8 cellular contexts compared by ENCODE assay signal in genomic region chr19:46718157-46718933, GRCh38. TPM values are rescaled to one million over a fixed set of nuclear protein-coding genes. Genes with fewer than 3 reads are reported as not detected.
DNase-seq lines count a peak whose midpoint lies in the region; ATAC-seq, FAIRE-seq and TF ChIP-seq lines count a peak whose summit lies in the region.

No MANE protein-coding gene starts in this region.

- H3K27me3 Mint-ChIP-seq in activated CD4-positive, alpha-beta T cell treated with anti-CD3 and anti-CD28 coated beads, Interleukin-2, amount 10 ng/mL, durations not matched to agents 24 days and 14 days, result no peaks in the 10 kb centered on the region

- peaks cover 42% of the 10 kb centered on the region for H3K36me3 ChIP-seq in KOPT-K1 (ENCODE audit: insufficient read depth, low read length)
- peaks cover 27% of the 10 kb centered on the region for H3K36me3 ChIP-seq in effector memory CD4-positive, alpha-beta T cell (ENCODE audit: control insufficient read depth, insufficient read depth, low read length)
- peaks cover 11 to 46% of the 10 kb centered on the region in 2 donors for H3K36me3 ChIP-seq in psoas muscle (ENCODE audit: insufficient read depth in 1 of 2, low read depth in 1 of 2)

- H3K27ac Mint-ChIP-seq in activated CD4-positive, alpha-beta T cell treated with anti-CD3 and anti-CD28 coated beads, Interleukin-2, amount 10 ng/mL, durations not matched to agents 24 days and 14 days, result peak overlapping the region; percentile 94

- peak overlapping the region; percentile 96 for H3K27ac ChIP-seq in KOPT-K1 (ENCODE audit: low read depth, low read length, poor library complexity, severe bottlenecking)
- H3K27ac ChIP-seq in effector memory CD4-positive, alpha-beta T cell (ENCODE audit: insufficient read depth, low read length, poor library complexity, severe bottlenecking), result peak overlapping the region; percentile 89
- peak overlapping the region; percentile 72 for H3K27ac ChIP-seq in psoas muscle

- peak overlapping the region; percentile 97 for H3K4me3 Mint-ChIP-seq in activated CD4-positive, alpha-beta T cell treated with anti-CD3 and anti-CD28 coated beads, Interleukin-2, amount 10 ng/mL, durations not matched to agents 24 days and 14 days

- no peak for TF ChIP-seq CTCF in psoas muscle (IDR thresholded peaks at IDR 0.05)

- peak; percentile 95 for FAIRE-seq in GM12891 (lab: Jason Lieb, UNC)

- H3K4me3 ChIP-seq in effector memory CD4-positive, alpha-beta T cell (ENCODE audit: insufficient read depth, low read depth, low read length, poor library complexity, severe bottlenecking), result peak overlapping the region; percentile 87
- H3K4me3 ChIP-seq in psoas muscle, result no peak overlapping the region

- H3K4me1 Mint-ChIP-seq in activated CD4-positive, alpha-beta T cell treated with anti-CD3 and anti-CD28 coated beads, Interleukin-2, amount 10 ng/mL, durations not matched to agents 24 days and 14 days, result peaks cover 47% of the 10 kb centered on the region

- DNase-seq in GM12891 (ENCODE audit: insufficient read length, low spot score) (peak; percentile 68), psoas muscle (no peak), hepatic stellate cell (ENCODE audit: low spot score) (no peak), NCI-H526 treated with DMSO at 0.1 percent for 48 hours (lab: John Stamatoyannopoulos, UW) (no peak)
- peak; percentile 92 for DNase-seq in activated CD4-positive, alpha-beta T cell treated with anti-CD3 and anti-CD28 coated beads, Interleukin-2, amount 10 ng/mL, durations not matched to agents 24 days and 14 days
- peak; percentile 60 to 69 (median 65) for DNase-seq in effector memory CD4-positive, alpha-beta T cell

- H3K4me1 ChIP-seq in effector memory CD4-positive, alpha-beta T cell (ENCODE audit: control insufficient read depth, insufficient read depth, low read length, poor library complexity, severe bottlenecking), result peaks cover 39% of the 10 kb centered on the region
- peaks cover 18% of the 10 kb centered on the region for H3K4me1 ChIP-seq in psoas muscle

- peaks cover 42% of the 10 kb centered on the region for H3K36me3 Mint-ChIP-seq in activated CD4-positive, alpha-beta T cell treated with anti-CD3 and anti-CD28 coated beads, Interleukin-2, amount 10 ng/mL, durations not matched to agents 24 days and 14 days (ENCODE audit: low read depth)

- WGBS in psoas muscle, 3 donors, result 60 to 63% (median 61%) methylated on average over 17 of the region's 17 CpGs

- H3K9me3 ChIP-seq in KOPT-K1 (ENCODE audit: insufficient read depth, low read length, poor library complexity, severe bottlenecking) (no peaks in the 10 kb centered on the region), psoas muscle (no peaks in the 10 kb centered on the region)
- no peaks in the 10 kb centered on the region for H3K9me3 ChIP-seq in effector memory CD4-positive, alpha-beta T cell (ENCODE audit: control insufficient read depth, low read length)

- intact Hi-C loops in activated CD4-positive, alpha-beta T cell treated with anti-CD3 and anti-CD28 coated beads, Interleukin-2, amount 10 ng/mL, durations not matched to agents 24 days and 14 days (cut with micrococcal nuclease), result loop anchor here (2.0 to 5.0 kb wide), 2 partner anchors 68 to 106 kb away; no protein-coding TSS in a partner anchor
- intact Hi-C loops in psoas muscle (cut with DNase I), result no loop called here

- H3K27me3 ChIP-seq in effector memory CD4-positive, alpha-beta T cell (replicated peaks; ENCODE audit: control insufficient read depth, insufficient read depth, low read length, poor library complexity, severe bottlenecking), result no peaks in the 10 kb centered on the region
- no peaks in the 10 kb centered on the region for H3K27me3 ChIP-seq in psoas muscle (ENCODE audit: insufficient read depth in 3 of 3, low read length in 2 of 3)

- no peaks in the 10 kb centered on the region for H3K9me3 Mint-ChIP-seq in activated CD4-positive, alpha-beta T cell treated with anti-CD3 and anti-CD28 coated beads, Interleukin-2, amount 10 ng/mL, durations not matched to agents 24 days and 14 days

- ATAC-seq in psoas muscle (peak in 2 of 4 donors; percentile 3 to 9), HG02840 (IDR thresholded peaks at IDR 0.05; ENCODE audit: low FRiP score, unreplicated experiment) (no peak)

- no peak for TF ChIP-seq POLR2A in GM12891 (IDR thresholded peaks at IDR 0.05; ENCODE audit: low read depth, low read length)

TF ChIP-seq in GM12891, 5 proteins besides CTCF, POLR2A, EP300 and RAD21:
- TF ChIP-seq TAF1 (IDR thresholded peaks at IDR 0.05; ENCODE audit: low read depth, low read length) (0 out of 2 replicates have a peak, but pooled peaks have one; percentile 47), POU2F2 (IDR thresholded peaks at IDR 0.05; ENCODE audit: low read depth, low read length) (peak; percentile 72), SPI1 (IDR thresholded peaks at IDR 0.05; ENCODE audit: low read depth, low read length) (peak; percentile 70), PAX5 (IDR thresholded peaks at IDR 0.05; ENCODE audit: insufficient read depth, low read length, severe bottlenecking) (no peak), POLR2AphosphoS5 (IDR thresholded peaks at IDR 0.05; ENCODE audit: low read depth, low read length) (peak; percentile 42; the same call in 1 of the 2 replicates)

RNA-seq across cellular contexts. Expression of gene PRKD2, which starts 1.4 kb away (rescaled TPM):
- polyA plus RNA-seq in GM12891 (2012; ENCODE audit: low read depth, missing spikeins), result 48.0 TPM
- total RNA-seq in activated CD4-positive, alpha-beta T cell treated with anti-CD3 and anti-CD28 coated beads, Interleukin-2, amount 10 ng/mL, durations not matched to agents 24 days and 14 days, result 89.1 and 90.5 TPM in 2 replicates
- total RNA-seq in psoas muscle, result 1 to 10 TPM; 6.3 to 9.1 (median 8.1) TPM
- polyA plus RNA-seq in psoas muscle, result 1 to 10 TPM; 4.0 to 6.9 (median 4.8) TPM

RNA-seq across cellular contexts. Expression of gene FKRP, which starts 27.5 kb away (rescaled TPM):
- polyA plus RNA-seq in GM12891 (2012; ENCODE audit: low read depth, missing spikeins), result 7.9 TPM
- 20.8 and 21.4 TPM in 2 replicates for total RNA-seq in activated CD4-positive, alpha-beta T cell treated with anti-CD3 and anti-CD28 coated beads, Interleukin-2, amount 10 ng/mL, durations not matched to agents 24 days and 14 days
- 10 to 100 TPM; 14.4 to 24.5 (median 20.3) TPM for total RNA-seq in psoas muscle
- polyA plus RNA-seq in psoas muscle, result 10 to 100 TPM; 11.6 to 15.0 (median 13.1) TPM

RNA-seq across cellular contexts. Expression of gene STRN4, which starts 27.9 kb away (rescaled TPM):
- polyA plus RNA-seq in GM12891 (2012; ENCODE audit: low read depth, missing spikeins), result 27.3 TPM
- 101 and 107 TPM in 2 replicates for total RNA-seq in activated CD4-positive, alpha-beta T cell treated with anti-CD3 and anti-CD28 coated beads, Interleukin-2, amount 10 ng/mL, durations not matched to agents 24 days and 14 days
- 10 to 100 TPM; 28.6 to 72.3 (median 40.6) TPM for total RNA-seq in psoas muscle
- 10 to 100 TPM; 45.2 to 53.9 (median 46.2) TPM for polyA plus RNA-seq in psoas muscle

RNA-seq across cellular contexts. Expression of gene DACT3, which starts 57.4 kb away (rescaled TPM):
- 1.7 TPM for polyA plus RNA-seq in GM12891 (2012; ENCODE audit: low read depth, missing spikeins)
- 3.2 and 3.7 TPM in 2 replicates for total RNA-seq in activated CD4-positive, alpha-beta T cell treated with anti-CD3 and anti-CD28 coated beads, Interleukin-2, amount 10 ng/mL, durations not matched to agents 24 days and 14 days
- total RNA-seq in psoas muscle, result 1 to 10 TPM in 3 of 4 donors, under 1 TPM in 1; 0.76 to 1.6 (median 1.1) TPM
- polyA plus RNA-seq in psoas muscle, result under 1 TPM; 0.44 to 0.66 (median 0.53) TPM

Comparison
In these comparisons a context has a peak if more than half of its experiments do, and no peak if none do; other contexts are left out.
1. DNase-seq: peak in GM12891 (single experiment), activated CD4-positive, alpha-beta T cell treated with anti-CD3 and anti-CD28 coated beads, Interleukin-2, amount 10 ng/mL, durations not matched to agents 24 days and 14 days (single experiment) and effector memory CD4-positive, alpha-beta T cell (3 of 3); none in psoas muscle (0 of 2), hepatic stellate cell (single experiment) and NCI-H526 treated with DMSO at 0.1 percent for 48 hours (single experiment).
2. Peak in every context shown above with its lines, with median percentiles within 50 percentile points of each other: H3K27ac ChIP-seq.